Comparison of ENCODE assay signal across 23 cellular contexts in genomic region chr9:138103111-138103823, GRCh38.
DNase-seq lines count a peak whose midpoint lies in the region; ATAC-seq lines count a peak whose summit lies in the region.
"Had no signal": no experiment of that assay in that cellular context is flagged by ENCODE, and none has a peak within 500 bp of the region (broad histone marks: within the 10 kb centered on the region; RNA-seq: fewer than 3 reads in every experiment).

No MANE protein-coding gene starts in this region.

- DNase-seq in activated CD8-positive, alpha-beta memory T cell treated with anti-CD3 and anti-CD28 coated beads for 24 hours: peak; percentile 35
- no peak for DNase-seq in activated CD8-positive, alpha-beta memory T cell treated with anti-CD3 and anti-CD28 coated beads, Interleukin-2, amount 50 U/mL, for 4 hours
- DNase-seq in NT2/D1 (ENCODE audit: low read depth, low spot score) (no peak), islet precursor cell (peak; percentile 46), CD1c-positive myeloid dendritic cell (ENCODE audit: extremely low spot score) (no peak)
- DNase-seq: activated naive CD8-positive, alpha-beta T cell treated with anti-CD3 and anti-CD28 coated beads, Interleukin-2, amount 10 ng/mL, durations not matched to agents 7 days and 5 days; AML-193; central memory CD4-positive, alpha-beta T cell; DMS79; foreskin fibroblast; hypothalamus; NCI-H1092; NCI-H187 treated with DMSO at 0.1 percent for 48 hours; NCI-H226; nephron progenitor cell; stimulated activated CD8-positive, alpha-beta memory T cell treated with anti-CD3 and anti-CD28 coated beads, Interleukin-4, amount 100 ng/mL, for 48 hours had no signal

- H3K36me3 ChIP-seq in NT2/D1 (ENCODE audit: insufficient read depth, insufficient read length, low read length): peaks cover 13% of the 10 kb centered on the region

- peaks cover 10% of the 10 kb centered on the region for H3K4me1 ChIP-seq in NT2/D1 (ENCODE audit: insufficient read depth, insufficient read length)

- ATAC-seq in GM21825 (IDR thresholded peaks at IDR 0.05; ENCODE audit: unreplicated experiment) (no peak), HG03460 (IDR thresholded peaks at IDR 0.05; ENCODE audit: unreplicated experiment) (no peak)
- ATAC-seq: activated T-helper 17 cell treated with anti-CD3 and anti-CD28 coated beads, Interleukin-2, amount 50 U/mL, for 72 hours; HCT116 had no signal

- H3K27me3 ChIP-seq in NT2/D1 (ENCODE audit: insufficient read depth, insufficient read length): no peaks in the 10 kb centered on the region

- no peaks in the 10 kb centered on the region for H3K9me3 ChIP-seq in NT2/D1 (ENCODE audit: insufficient read depth, low read length)

- H3K27ac ChIP-seq in temporal lobe (ENCODE audit: low read depth, low read length): peak overlapping the region; percentile 13
- H3K27ac ChIP-seq: epithelial cell of prostate, RWPE1 had no signal

- H3K9ac ChIP-seq in NT2/D1 (ENCODE audit: insufficient read length, low read depth): peak overlapping the region; percentile 27

- no peak overlapping the region for H3K4me3 ChIP-seq in NT2/D1 (ENCODE audit: insufficient read length, low read depth)

Comparison
In these comparisons a context has a peak if more than half of its experiments do, and no peak if none do; other contexts are left out.
1. DNase-seq: peak in activated CD8-positive, alpha-beta memory T cell treated with anti-CD3 and anti-CD28 coated beads for 24 hours (single experiment) and islet precursor cell (single experiment); none in activated CD8-positive, alpha-beta memory T cell treated with anti-CD3 and anti-CD28 coated beads, Interleukin-2, amount 50 U/mL, for 4 hours (single experiment), NT2/D1 (single experiment) and CD1c-positive myeloid dendritic cell (single experiment).